ENCODE assay signal across 13 cellular contexts in genomic region chr9:18017136-18017535, GRCh38.
"Had no signal": no experiment of that assay in that cellular context is flagged by ENCODE, and none has a peak within 500 bp of the region (broad histone marks: within the 10 kb centered on the region; RNA-seq: fewer than 3 reads in every experiment).

No MANE protein-coding gene starts in this region.

- H3K4me1 ChIP-seq: heart right ventricle, psoas muscle had no signal

- H3K27me3 ChIP-seq: stomach had no signal

- H3K27ac ChIP-seq: heart right ventricle, psoas muscle, stomach had no signal

- H3K9me3 ChIP-seq: psoas muscle had no signal

- ATAC-seq: heart right ventricle; left ventricle myocardium superior; psoas muscle; sciatic nerve; stimulated activated effector memory CD8-positive, alpha-beta T cell treated with anti-CD3 and anti-CD28 coated beads, Interleukin-12 subunit alpha, Interleukin-12 subunit beta, amount 100 ng/mL, for 72 hours had no signal

- H3K4me3 ChIP-seq: heart right ventricle, psoas muscle, smooth muscle cell, stomach had no signal

- DNase-seq: activated CD4-positive, CD25-positive, alpha-beta regulatory T cell treated with anti-CD3 and anti-CD28 coated beads, Interleukin-2, amount 50 U/mL, for 72 hours; activated CD8-positive, alpha-beta memory T cell treated with anti-CD3 and anti-CD28 coated beads for 24 hours; activated gamma-delta T cell; heart right ventricle; immature natural killer cell; left ventricle myocardium superior; psoas muscle; stimulated activated CD4-positive, alpha-beta T cell treated with anti-CD3 and anti-CD28 coated beads, Interleukin-4, amount 100 ng/mL, for 24 hours; stomach; trophoblast cell had no signal
